Comparison of ENCODE assay signal across 33 cellular contexts in genomic region chr1:205517288-205517687, GRCh38. TPM values are rescaled to one million over a fixed set of nuclear protein-coding genes. Genes with fewer than 3 reads are reported as not detected.
A peak's percentile ranks its signal among the peaks of the same experiment; 100 is the strongest.
DNase-seq lines count a peak whose midpoint lies in the region; ATAC-seq and TF ChIP-seq lines count a peak whose summit lies in the region.
"Had no signal": no experiment of that assay in that cellular context is flagged by ENCODE, and none has a peak within 500 bp of the region (broad histone marks: within the 10 kb centered on the region; RNA-seq: fewer than 3 reads in every experiment).

No MANE protein-coding gene starts in this region.

- intact Hi-C loops in left lung (cut with DNase I): no loop called here

- H4K20me1 ChIP-seq in osteoblast (ENCODE audit: insufficient read depth, low read length): no peaks in the 10 kb centered on the region

- H2AFZ ChIP-seq in osteoblast (ENCODE audit: low read length): no peak overlapping the region

- peaks cover 14% of the 10 kb centered on the region for H3K27me3 Mint-ChIP-seq in endothelial cell (ENCODE audit: unreplicated experiment)
- H3K27me3 Mint-ChIP-seq in stimulated activated naive B cell treated with anti-CD40 and anti-IgM and Interleukin-4, amounts not matched to agents 10 μg/mL and 1 μg/mL and 100 μg/mL, for 72 hours: peaks cover 0 to 5% of the 10 kb centered on the region in 2 donors
- H3K27me3 Mint-ChIP-seq: activated CD4-positive, alpha-beta T cell treated with anti-CD3 and anti-CD28 coated beads, Interleukin-2, amount 10 ng/mL, durations not matched to agents 7 days and 5 days; activated naive CD8-positive, alpha-beta T cell treated with anti-CD3 and anti-CD28 coated beads for 36 hours had no signal

- no peaks in the 10 kb centered on the region for H3K79me2 ChIP-seq in osteoblast (ENCODE audit: insufficient read depth, low read length)

- TF ChIP-seq CTCF in endothelial cell (IDR thresholded peaks at IDR 0.05; ENCODE audit: unreplicated experiment) (no peak), osteoblast (IDR thresholded peaks at IDR 0.05; ENCODE audit: extremely low read depth, low read depth, low read length) (no peak), left lung (IDR thresholded peaks at IDR 0.05) (no peak)

- no peaks in the 10 kb centered on the region for H3K9me3 Mint-ChIP-seq in endothelial cell (ENCODE audit: unreplicated experiment)
- H3K9me3 Mint-ChIP-seq in stimulated activated naive B cell treated with anti-CD40 and anti-IgM and Interleukin-4, amounts not matched to agents 10 μg/mL and 1 μg/mL and 100 μg/mL, for 72 hours: no peaks in the 10 kb centered on the region
- H3K9me3 Mint-ChIP-seq: activated B cell treated with CpG ODN at 0.5 μM for 24 hours; activated CD4-positive, alpha-beta T cell treated with anti-CD3 and anti-CD28 coated beads, Interleukin-2, amount 10 ng/mL, durations not matched to agents 7 days and 5 days; activated naive CD8-positive, alpha-beta T cell treated with anti-CD3 and anti-CD28 coated beads for 36 hours; mesothelial cell of epicardium; naive thymus-derived CD4-positive, alpha-beta T cell had no signal

- H3K27ac ChIP-seq in angular gyrus (ENCODE audit: low read depth, low read length) (peak overlapping the region; percentile 98), osteoblast (ENCODE audit: low read depth, low read length) (no peak overlapping the region), temporal lobe (ENCODE audit: low read depth, low read length) (peak overlapping the region; percentile 98), left lung (no peak overlapping the region)
- H3K27ac ChIP-seq: BLaER1, cardiac muscle cell, HL-60, SJCRH30 had no signal

- H3K4me2 ChIP-seq in osteoblast (ENCODE audit: insufficient read depth, low read length): no peak overlapping the region
- H3K4me2 ChIP-seq: BLaER1 had no signal

- no peak overlapping the region for H3K4me3 ChIP-seq in osteoblast (ENCODE audit: insufficient read depth, low read length)
- H3K4me3 ChIP-seq in left lung: no peak overlapping the region
- H3K4me3 ChIP-seq: ascending aorta, BLaER1, cardiac muscle cell, SJCRH30, tibial artery had no signal

- H3K27ac Mint-ChIP-seq in endothelial cell (ENCODE audit: unreplicated experiment): peak overlapping the region; percentile 5
- no peak overlapping the region for H3K27ac Mint-ChIP-seq in stimulated activated naive B cell treated with anti-CD40 and anti-IgM and Interleukin-4, amounts not matched to agents 10 μg/mL and 1 μg/mL and 100 μg/mL, for 72 hours
- H3K27ac Mint-ChIP-seq: activated B cell treated with CpG ODN at 0.5 μM for 24 hours; activated CD4-positive, alpha-beta T cell treated with anti-CD3 and anti-CD28 coated beads, Interleukin-2, amount 10 ng/mL, durations not matched to agents 7 days and 5 days; activated naive CD8-positive, alpha-beta T cell treated with anti-CD3 and anti-CD28 coated beads for 36 hours; mesothelial cell of epicardium; naive thymus-derived CD4-positive, alpha-beta T cell had no signal

- peaks cover 28% of the 10 kb centered on the region for H3K4me1 Mint-ChIP-seq in endothelial cell (ENCODE audit: unreplicated experiment)
- peaks cover 0 to 7% of the 10 kb centered on the region in 2 donors for H3K4me1 Mint-ChIP-seq in stimulated activated naive B cell treated with anti-CD40 and anti-IgM and Interleukin-4, amounts not matched to agents 10 μg/mL and 1 μg/mL and 100 μg/mL, for 72 hours
- H3K4me1 Mint-ChIP-seq: activated CD4-positive, alpha-beta T cell treated with anti-CD3 and anti-CD28 coated beads, Interleukin-2, amount 10 ng/mL, durations not matched to agents 7 days and 5 days had no signal

- H3K4me1 ChIP-seq in osteoblast (ENCODE audit: insufficient read depth, low read length) (no peaks in the 10 kb centered on the region), left lung (peaks cover 6 to 11% of the 10 kb centered on the region in 2 donors)

- H3K27me3 ChIP-seq in osteoblast (ENCODE audit: insufficient read depth, low read length): peaks cover 21% of the 10 kb centered on the region
- H3K27me3 ChIP-seq in left lung: no peaks in the 10 kb centered on the region
- H3K27me3 ChIP-seq: ascending aorta, BLaER1, cardiac muscle cell, SJCRH30, tibial artery had no signal

- H3K36me3 Mint-ChIP-seq in endothelial cell (ENCODE audit: low read depth, unreplicated experiment): peaks cover 10% of the 10 kb centered on the region
- no peaks in the 10 kb centered on the region for H3K36me3 Mint-ChIP-seq in stimulated activated naive B cell treated with anti-CD40 and anti-IgM and Interleukin-4, amounts not matched to agents 10 μg/mL and 1 μg/mL and 100 μg/mL, for 72 hours
- H3K36me3 Mint-ChIP-seq: activated naive CD8-positive, alpha-beta T cell treated with anti-CD3 and anti-CD28 coated beads for 36 hours; mesothelial cell of epicardium; naive thymus-derived CD4-positive, alpha-beta T cell had no signal

- ATAC-seq in SK-N-SH treated with all-trans-retinoic acid at 6 μM for 48 hours (no peak), left lung (no peak)
- no peak for ATAC-seq in stimulated activated naive B cell treated with anti-CD40 and anti-IgM and Interleukin-4, amounts not matched to agents 10 μg/mL and 1 μg/mL and 100 μg/mL, for 72 hours (replicated peaks)
- ATAC-seq: naive thymus-derived CD4-positive, alpha-beta T cell; Panc1 had no signal

- no peak overlapping the region for H3K4me3 Mint-ChIP-seq in endothelial cell (ENCODE audit: unreplicated experiment)
- H3K4me3 Mint-ChIP-seq in stimulated activated naive B cell treated with anti-CD40 and anti-IgM and Interleukin-4, amounts not matched to agents 10 μg/mL and 1 μg/mL and 100 μg/mL, for 72 hours: no peak overlapping the region
- H3K4me3 Mint-ChIP-seq: activated B cell treated with CpG ODN at 0.5 μM for 24 hours; activated CD4-positive, alpha-beta T cell treated with anti-CD3 and anti-CD28 coated beads, Interleukin-2, amount 10 ng/mL, durations not matched to agents 7 days and 5 days; activated naive CD8-positive, alpha-beta T cell treated with anti-CD3 and anti-CD28 coated beads for 36 hours; mesothelial cell of epicardium; naive thymus-derived CD4-positive, alpha-beta T cell had no signal

- DNase-seq in endothelial cell (ENCODE audit: low spot score) (no peak), osteoblast (ENCODE audit: insufficient read length, low spot score, missing footprints) (peak; percentile 81), left lung (no peak)
- DNase-seq in stimulated activated naive B cell treated with anti-CD40 and anti-IgM and Interleukin-4, amounts not matched to agents 10 μg/mL and 1 μg/mL and 100 μg/mL, for 72 hours: no peak
- DNase-seq: activated B cell treated with CpG ODN at 0.5 μM for 24 hours; activated CD4-positive, alpha-beta T cell treated with anti-CD3 and anti-CD28 coated beads, Interleukin-2, amount 10 ng/mL, durations not matched to agents 7 days and 5 days; activated effector memory CD4-positive, alpha-beta T cell treated with Interleukin-2 at 50 U/mL for 16 hours; activated naive CD8-positive, alpha-beta T cell treated with anti-CD3 and anti-CD28 coated beads for 36 hours; activated T-cell treated with anti-CD3 and anti-CD28 coated beads, Interleukin-2, amount 50 U/mL, for 1 hour; COR-L47; DMS53; H7; KG1; MM.1S; naive thymus-derived CD4-positive, alpha-beta T cell; NCI-H1417; NCI-H2081 treated with DMSO at 0.1 percent for 48 hours; NCI-H226; NCI-H526 treated with DMSO at 0.1 percent for 48 hours; SJCRH30; stimulated activated naive CD4-positive, alpha-beta T cell treated with Interleukin-2 at 50 U/mL for 16 hours; T1000; tibial artery had no signal

- H3K9me3 ChIP-seq in osteoblast (ENCODE audit: low read depth, low read length) (no peaks in the 10 kb centered on the region), left lung (no peaks in the 10 kb centered on the region)
- H3K9me3 ChIP-seq: ascending aorta, BLaER1, SJCRH30, tibial artery had no signal

- no peaks in the 10 kb centered on the region for H3K36me3 ChIP-seq in osteoblast (ENCODE audit: insufficient read depth, low read length)
- no peaks in the 10 kb centered on the region for H3K36me3 ChIP-seq in left lung
- H3K36me3 ChIP-seq: BLaER1, cardiac muscle cell, SJCRH30, tibial artery had no signal

TF ChIP-seq in SK-N-SH treated with all-trans-retinoic acid at 6 μM for 48 hours, 23 proteins besides CTCF, POLR2A, EP300 and RAD21 (continues in another document):
- TF ChIP-seq TSHZ2 (CRISPR knock-in tag; IDR thresholded peaks at IDR 0.05) (no peak), SNAI2 (CRISPR knock-in tag; IDR thresholded peaks at IDR 0.05) (no peak)

RNA-seq across cellular contexts. Expression of gene CDK18, which starts 12.8 kb away (rescaled TPM):
- total RNA-seq in endothelial cell (ENCODE audit: unreplicated experiment): 12.4 TPM
- total RNA-seq in osteoblast: 0.29 and 0.72 TPM in 2 replicates
- total RNA-seq in temporal lobe: 1.2 TPM
- total RNA-seq in left lung: 10 to 100 TPM; 19.7 to 30.1 TPM
- total RNA-seq: pulmonary artery endothelial cell had no signal

Comparison
In these comparisons a context has a peak if more than half of its experiments do, and no peak if none do; other contexts are left out.
1. H3K27ac ChIP-seq: peak in angular gyrus (single experiment) and temporal lobe (single experiment); none in osteoblast (single experiment) and left lung (0 of 2).